Comparison of ENCODE assay signal across 19 cellular contexts in genomic region chr4:139559692-139560091, GRCh38. TPM values are rescaled to one million over a fixed set of nuclear protein-coding genes. Genes with fewer than 3 reads are reported as not detected.
DNase-seq lines count a peak whose midpoint lies in the region; ATAC-seq and TF ChIP-seq lines count a peak whose summit lies in the region.
"Had no signal": no experiment of that assay in that cellular context is flagged by ENCODE, and none has a peak within 500 bp of the region (broad histone marks: within the 10 kb centered on the region; RNA-seq: fewer than 3 reads in every experiment).

No MANE protein-coding gene starts in this region.

- peaks cover 5% of the 10 kb centered on the region for H3K79me2 ChIP-seq in OCI-LY7 (ENCODE audit: insufficient read depth, low read depth, low read length)

- H3K27me3 Mint-ChIP-seq in endodermal cell (ENCODE audit: insufficient read depth), result peaks cover 31% of the 10 kb centered on the region
- H3K27me3 Mint-ChIP-seq: activated naive CD4-positive, alpha-beta T cell treated with anti-CD3 and anti-CD28 coated beads, Interleukin-2, amount 50 U/mL, for 24 hours had no signal

- intact Hi-C loops in left ventricle myocardium inferior (cut with micrococcal nuclease), result no loop called here
- intact Hi-C loops in Right ventricle myocardium superior (cut with DNase I), result no loop called here
- intact Hi-C loops in OCI-LY7 (cut with micrococcal nuclease; ENCODE audit: unreplicated experiment), result loop anchor here (5.0 to 10.0 kb wide), 7 partner anchors 262 to 1248 kb away; partner anchors contain the start of genes MAML3, NOCT and TBC1D9

- H3K27me3 ChIP-seq in left ventricle myocardium inferior (ENCODE audit: low read depth) (no peaks in the 10 kb centered on the region), endodermal cell (ENCODE audit: control insufficient read depth, insufficient read depth, low read length, poor library complexity, severe bottlenecking) (peaks cover 27% of the 10 kb centered on the region)
- H3K27me3 ChIP-seq: ovary had no signal

- WGBS in endodermal cell (ENCODE audit: insufficient coverage in 1 of 2, insufficient read length in 1 of 2), 2 experiments, result 64 to 80% methylated on average over 3 to 6 of the region's 6 CpGs

- POLR2A ChIA-PET in OCI-LY7 (lab: Charles Lee), result interaction anchor here (0.6 to 1.2 kb wide), 5 partner anchors 25 to 584 kb away, joined by 3 to 5 read pairs (median 4); partner anchors contain the start of gene RAB33B

- peak overlapping the region; percentile 15; the same call in 1 of the 2 replicates for H2AFZ ChIP-seq in OCI-LY7 (ENCODE audit: low read length)
- H2AFZ ChIP-seq: PC-9 had no signal

- H3K9ac ChIP-seq in endodermal cell (ENCODE audit: extremely low read depth, low read length, poor library complexity, severe bottlenecking), result no peak overlapping the region
- H3K9ac ChIP-seq: KMS-11 had no signal

- CTCF ChIA-PET in OCI-LY7 (lab: Charles Lee; ENCODE audit: unreplicated experiment), result interaction anchor here (0.6 to 0.7 kb wide), 2 partner anchors 264 to 483 kb away, joined by 3 to 14 read pairs; no protein-coding TSS in a partner anchor

- H3K36me3 ChIP-seq in left ventricle myocardium inferior (no peaks in the 10 kb centered on the region), OCI-LY7 (ENCODE audit: insufficient read depth, low read length) (no peaks in the 10 kb centered on the region), endodermal cell (ENCODE audit: control insufficient read depth, insufficient read depth, low read length) (no peaks in the 10 kb centered on the region)
- H3K36me3 ChIP-seq: ovary had no signal

- H4K20me1 ChIP-seq in OCI-LY7 (ENCODE audit: insufficient read depth, low read length), result peaks cover 3% of the 10 kb centered on the region

- no peak overlapping the region for H3K4me3 Mint-ChIP-seq in endodermal cell
- H3K4me3 Mint-ChIP-seq: activated naive CD4-positive, alpha-beta T cell treated with anti-CD3 and anti-CD28 coated beads, Interleukin-2, amount 50 U/mL, for 24 hours had no signal

- peak overlapping the region; percentile 69 for H3K4me2 ChIP-seq in OCI-LY7 (ENCODE audit: low read length)
- H3K4me2 ChIP-seq: KMS-11, PC-9 had no signal

- no peaks in the 10 kb centered on the region for H3K36me3 Mint-ChIP-seq in endodermal cell (ENCODE audit: low read depth)
- H3K36me3 Mint-ChIP-seq: activated naive CD4-positive, alpha-beta T cell treated with anti-CD3 and anti-CD28 coated beads, Interleukin-2, amount 50 U/mL, for 24 hours had no signal

- peaks cover 2% of the 10 kb centered on the region for H3K9me3 Mint-ChIP-seq in endodermal cell
- H3K9me3 Mint-ChIP-seq: activated naive CD4-positive, alpha-beta T cell treated with anti-CD3 and anti-CD28 coated beads, Interleukin-2, amount 50 U/mL, for 24 hours had no signal

- H3K9me3 ChIP-seq in left ventricle myocardium inferior (replicated peaks) (no peaks in the 10 kb centered on the region), OCI-LY7 (ENCODE audit: low read length) (no peaks in the 10 kb centered on the region), endodermal cell (ENCODE audit: control insufficient read depth, low read length) (no peaks in the 10 kb centered on the region)

- H3K27ac ChIP-seq in left ventricle myocardium inferior (replicated peaks), result peak overlapping the region; percentile 47
- peak overlapping the region; percentile 87 for H3K27ac ChIP-seq in OCI-LY7 (ENCODE audit: low read depth, low read length, poor library complexity, severe bottlenecking)
- no peak overlapping the region for H3K27ac ChIP-seq in endodermal cell (ENCODE audit: low read depth, low read length)
- H3K27ac ChIP-seq: KMS-11, ovary, PC-9 had no signal

- TF ChIP-seq CTCF in left ventricle myocardium inferior (IDR thresholded peaks at IDR 0.05; ENCODE audit: borderline replicate concordance) (no peak), OCI-LY7 (conservative IDR thresholded peaks at IDR 0.05; ENCODE audit: low read length) (no peak), endodermal cell (conservative IDR thresholded peaks at IDR 0.05) (no peak)

- ATAC-seq in Right ventricle myocardium superior (ENCODE audit: poor library complexity) (no peak), GM21786 (IDR thresholded peaks at IDR 0.05; ENCODE audit: unreplicated experiment) (no peak)
- ATAC-seq: activated CD4-positive, CD25-positive, alpha-beta regulatory T cell treated with anti-CD3 and anti-CD28 coated beads, Interleukin-2, amount 50 U/mL, for 24 hours; left cardiac atrium had no signal

- H3K4me1 ChIP-seq in left ventricle myocardium inferior (peaks cover 54% of the 10 kb centered on the region), OCI-LY7 (ENCODE audit: insufficient read depth, low read length, poor library complexity, severe bottlenecking) (peaks cover 43% of the 10 kb centered on the region), endodermal cell (ENCODE audit: control insufficient read depth, insufficient read depth, low read length) (peaks cover 10% of the 10 kb centered on the region)

- H3K27ac Mint-ChIP-seq in endodermal cell, result no peak overlapping the region

- no peak for DNase-seq in left ventricle myocardium inferior
- DNase-seq in Right ventricle myocardium superior, result no peak
- no peak for DNase-seq in OCI-LY7 (ENCODE audit: low spot score)
- DNase-seq in endodermal cell, result peak; percentile 66
- peak; percentile 28 for DNase-seq in ureter (ENCODE audit: low spot score)
- no peak for DNase-seq in islet precursor cell
- no peak for DNase-seq in foreskin melanocyte
- DNase-seq: activated CD8-positive, alpha-beta memory T cell treated with anti-CD3 and anti-CD28 coated beads, Interleukin-2, amount 50 U/mL, for 4 hours; Calu3; effector CD8-positive, alpha-beta T cell; left cardiac atrium; NCI-H187; ovary; PC-9; stimulated activated naive CD4-positive, alpha-beta T cell had no signal

- peaks cover 29% of the 10 kb centered on the region for H3K4me1 Mint-ChIP-seq in endodermal cell

- BruUV-seq in OCI-LY7 (replicated peaks; lab: Mats Ljungman, UMichigan), result no TSS peak

- H3K9me2 ChIP-seq in OCI-LY7 (ENCODE audit: insufficient read depth, low read length), result no peaks in the 10 kb centered on the region

- H3K4me3 ChIP-seq in left ventricle myocardium inferior (no peak overlapping the region), OCI-LY7 (ENCODE audit: low read depth, low read length, poor library complexity, severe bottlenecking) (peak overlapping the region; percentile 59), endodermal cell (ENCODE audit: low read length) (no peak overlapping the region)
- H3K4me3 ChIP-seq: ovary, PC-9 had no signal

RNA-seq across cellular contexts. Expression of gene SETD7, which starts 3.7 kb away (rescaled TPM):
- total RNA-seq in left ventricle myocardium inferior (50.7 TPM), Right ventricle myocardium superior (46.3 TPM), OCI-LY7 (2022) (35.6 and 37.3 TPM in 2 replicates), endodermal cell (10 to 100 TPM; 13.8 to 19.4 TPM), ureter (34.9 TPM)
- total RNA-seq in OCI-LY7 (2014; rRNA removed; shearing (Covaris generic)), result 17.6 and 21.0 TPM in 2 replicates
- polyA plus RNA-seq in endodermal cell (2013, experiment 1 of 2), result 12.7 TPM
- polyA plus RNA-seq in endodermal cell (2013, experiment 2 of 2), result 13.2 TPM

Comparison
In these comparisons a context has a peak if more than half of its experiments do, and no peak if none do; other contexts are left out.
1. DNase-seq: peak in endodermal cell (single experiment) and ureter (single experiment); none in left ventricle myocardium inferior (single experiment), Right ventricle myocardium superior (single experiment), OCI-LY7 (single experiment), islet precursor cell (single experiment) and foreskin melanocyte (single experiment).